In the genomic region with DNA sequence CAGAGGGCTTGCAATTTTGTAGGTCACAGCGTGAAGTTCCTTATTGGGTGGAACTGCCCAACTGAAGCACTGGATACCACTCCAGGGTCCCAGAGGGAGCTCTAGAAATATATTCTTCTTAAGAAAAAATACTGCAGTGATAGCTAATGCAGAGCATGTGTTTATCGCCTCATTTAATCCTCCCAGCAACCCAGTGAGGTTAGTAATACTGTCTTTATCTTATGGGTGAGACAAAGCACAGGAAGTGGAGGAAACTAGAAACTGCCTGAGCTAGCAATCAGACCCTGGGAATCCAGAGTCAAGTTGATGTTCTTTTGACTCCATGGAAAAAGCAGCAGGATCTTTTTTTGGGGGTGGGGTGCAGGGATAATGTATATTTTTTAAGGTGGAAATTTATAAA, we compare ENCODE assay signal across 2 cellular contexts.
TF ChIP-seq lines count a peak whose summit lies in the region.

No MANE protein-coding gene starts in this region.

TF ChIP-seq in HepG2, 621 proteins besides CTCF, POLR2A, EP300 and RAD21:
- TF ChIP-seq, protein P1, sequence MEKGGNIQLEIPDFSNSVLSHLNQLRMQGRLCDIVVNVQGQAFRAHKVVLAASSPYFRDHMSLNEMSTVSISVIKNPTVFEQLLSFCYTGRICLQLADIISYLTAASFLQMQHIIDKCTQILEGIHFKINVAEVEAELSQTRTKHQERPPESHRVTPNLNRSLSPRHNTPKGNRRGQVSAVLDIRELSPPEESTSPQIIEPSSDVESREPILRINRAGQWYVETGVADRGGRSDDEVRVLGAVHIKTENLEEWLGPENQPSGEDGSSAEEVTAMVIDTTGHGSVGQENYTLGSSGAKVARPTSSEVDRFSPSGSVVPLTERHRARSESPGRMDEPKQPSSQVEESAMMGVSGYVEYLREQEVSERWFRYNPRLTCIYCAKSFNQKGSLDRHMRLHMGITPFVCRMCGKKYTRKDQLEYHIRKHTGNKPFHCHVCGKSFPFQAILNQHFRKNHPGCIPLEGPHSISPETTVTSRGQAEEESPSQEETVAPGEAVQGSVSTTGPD (CRISPR knock-in tag; IDR thresholded peaks at IDR 0.05), result no peak
- TF ChIP-seq ZNF44 (CRISPR knock-in tag; IDR thresholded peaks at IDR 0.05) (no peak), RBAK (CRISPR knock-in tag; IDR thresholded peaks at IDR 0.05) (no peak), WIZ (CRISPR knock-in tag; IDR thresholded peaks at IDR 0.05) (no peak), ZNF891 (CRISPR knock-in tag; IDR thresholded peaks at IDR 0.05) (no peak), ZNF75D (CRISPR knock-in tag; IDR thresholded peaks at IDR 0.05; ENCODE audit: borderline replicate concordance) (no peak), HNRNPLL (IDR thresholded peaks at IDR 0.05; ENCODE audit: low read depth, low read length, poor library complexity, severe bottlenecking) (no peak), RXRB (CRISPR knock-in tag; IDR thresholded peaks at IDR 0.05; ENCODE audit: borderline replicate concordance) (no peak), ZNF234 (CRISPR knock-in tag; conservative IDR thresholded peaks at IDR 0.05) (no peak), ZNF496 (CRISPR knock-in tag; IDR thresholded peaks at IDR 0.05; ENCODE audit: insufficient replicate concordance) (no peak), HNRNPH1 (optimal IDR thresholded peaks at IDR 0.05; ENCODE audit: low read depth, low read length) (no peak), ZNF160 (CRISPR knock-in tag; IDR thresholded peaks at IDR 0.05) (no peak), JDP2 (CRISPR knock-in tag; IDR thresholded peaks at IDR 0.05; ENCODE audit: borderline replicate concordance) (no peak), RCOR2 (CRISPR knock-in tag; IDR thresholded peaks at IDR 0.05) (no peak), CBFB (CRISPR knock-in tag; IDR thresholded peaks at IDR 0.05) (no peak), NFKBIZ (CRISPR knock-in tag; IDR thresholded peaks at IDR 0.05) (no peak), ZNF7 (CRISPR knock-in tag; IDR thresholded peaks at IDR 0.05) (no peak)
- TF ChIP-seq, protein P2, sequence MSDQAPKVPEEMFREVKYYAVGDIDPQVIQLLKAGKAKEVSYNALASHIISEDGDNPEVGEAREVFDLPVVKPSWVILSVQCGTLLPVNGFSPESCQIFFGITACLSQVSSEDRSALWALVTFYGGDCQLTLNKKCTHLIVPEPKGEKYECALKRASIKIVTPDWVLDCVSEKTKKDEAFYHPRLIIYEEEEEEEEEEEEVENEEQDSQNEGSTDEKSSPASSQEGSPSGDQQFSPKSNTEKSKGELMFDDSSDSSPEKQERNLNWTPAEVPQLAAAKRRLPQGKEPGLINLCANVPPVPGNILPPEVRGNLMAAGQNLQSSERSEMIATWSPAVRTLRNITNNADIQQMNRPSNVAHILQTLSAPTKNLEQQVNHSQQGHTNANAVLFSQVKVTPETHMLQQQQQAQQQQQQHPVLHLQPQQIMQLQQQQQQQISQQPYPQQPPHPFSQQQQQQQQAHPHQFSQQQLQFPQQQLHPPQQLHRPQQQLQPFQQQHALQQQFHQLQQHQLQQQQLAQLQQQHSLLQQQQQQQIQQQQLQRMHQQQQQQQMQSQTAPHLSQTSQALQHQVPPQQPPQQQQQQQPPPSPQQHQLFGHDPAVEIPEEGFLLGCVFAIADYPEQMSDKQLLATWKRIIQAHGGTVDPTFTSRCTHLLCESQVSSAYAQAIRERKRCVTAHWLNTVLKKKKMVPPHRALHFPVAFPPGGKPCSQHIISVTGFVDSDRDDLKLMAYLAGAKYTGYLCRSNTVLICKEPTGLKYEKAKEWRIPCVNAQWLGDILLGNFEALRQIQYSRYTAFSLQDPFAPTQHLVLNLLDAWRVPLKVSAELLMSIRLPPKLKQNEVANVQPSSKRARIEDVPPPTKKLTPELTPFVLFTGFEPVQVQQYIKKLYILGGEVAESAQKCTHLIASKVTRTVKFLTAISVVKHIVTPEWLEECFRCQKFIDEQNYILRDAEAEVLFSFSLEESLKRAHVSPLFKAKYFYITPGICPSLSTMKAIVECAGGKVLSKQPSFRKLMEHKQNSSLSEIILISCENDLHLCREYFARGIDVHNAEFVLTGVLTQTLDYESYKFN (CRISPR knock-in tag; conservative IDR thresholded peaks at IDR 0.05), result no peak

TF ChIP-seq in endothelial cell of umbilical vein, 7 proteins besides CTCF, POLR2A, EP300 and RAD21:
- TF ChIP-seq MYC (IDR thresholded peaks at IDR 0.05; ENCODE audit: low read depth, low read length), result no peak
- no peak for TF ChIP-seq POLR2AphosphoS5 (IDR thresholded peaks at IDR 0.05; ENCODE audit: insufficient read depth, low read depth, low read length)
- TF ChIP-seq FOS (IDR thresholded peaks at IDR 0.05; ENCODE audit: borderline replicate concordance, insufficient read depth, low read length), result no peak
- TF ChIP-seq, protein P3, sequence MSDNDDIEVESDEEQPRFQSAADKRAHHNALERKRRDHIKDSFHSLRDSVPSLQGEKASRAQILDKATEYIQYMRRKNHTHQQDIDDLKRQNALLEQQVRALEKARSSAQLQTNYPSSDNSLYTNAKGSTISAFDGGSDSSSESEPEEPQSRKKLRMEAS (IDR thresholded peaks at IDR 0.05; ENCODE audit: insufficient read depth, insufficient read length), result no peak
- TF ChIP-seq JUN (IDR thresholded peaks at IDR 0.05; ENCODE audit: borderline replicate concordance, insufficient read depth, insufficient read length, low read depth), result no peak
- no peak for TF ChIP-seq EZH2 (IDR thresholded peaks at IDR 0.05; ENCODE audit: borderline replicate concordance, low read depth, low read length, severe bottlenecking)
- TF ChIP-seq GATA2 (IDR thresholded peaks at IDR 0.05; ENCODE audit: insufficient read depth, insufficient read length, low read depth, low read length), result no peak
